In genomic region chr7:90194911-90195809, GRCh38 we compare ENCODE assay signal across 19 cellular contexts. TPM values are rescaled to one million over a fixed set of nuclear protein-coding genes. Genes with fewer than 3 reads are reported as not detected.
DNase-seq lines count a peak whose midpoint lies in the region; ATAC-seq and TF ChIP-seq lines count a peak whose summit lies in the region.
"Had no signal": no experiment of that assay in that cellular context is flagged by ENCODE, and none has a peak within 500 bp of the region (broad histone marks: within the 10 kb centered on the region; RNA-seq: fewer than 3 reads in every experiment).

No MANE protein-coding gene starts in this region.

- peaks cover 21% of the 10 kb centered on the region; the same call in 2 of the 3 replicates for H3K36me3 Mint-ChIP-seq in GM23338 (ENCODE audit: low read depth)
- H3K36me3 Mint-ChIP-seq in effector memory CD8-positive, alpha-beta T cell (ENCODE audit: insufficient read depth), result no peaks in the 10 kb centered on the region
- H3K36me3 Mint-ChIP-seq: CD4-positive, CD25-positive, alpha-beta regulatory T cell; IgD-negative memory B cell had no signal

- WGBS in liver, result 30% methylated on average over 10 of the region's 10 CpGs

- H3K4me2 ChIP-seq in GM23338, result no peak overlapping the region

- H3K79me2 ChIP-seq in GM23338 (replicated peaks; ENCODE audit: insufficient read depth), result no peaks in the 10 kb centered on the region

- H3K4me1 ChIP-seq in GM23338 (ENCODE audit: insufficient read depth), result no peaks in the 10 kb centered on the region
- H3K4me1 ChIP-seq in adipocyte (ENCODE audit: control insufficient read depth, insufficient read depth, low read length), result peaks cover 33% of the 10 kb centered on the region
- peaks cover 0 to 16% (median 5%) of the 10 kb centered on the region in 4 donors for H3K4me1 ChIP-seq in liver (ENCODE audit: control insufficient read depth in 4 of 4, insufficient read depth in 4 of 4, low read length in 3 of 4)
- H3K4me1 ChIP-seq in subcutaneous abdominal adipose tissue (ENCODE audit: control insufficient read depth in 5 of 5, insufficient read depth in 5 of 5, low read length in 5 of 5), result peaks cover 0 to 31% (median 14%) of the 10 kb centered on the region in 5 donors
- H3K4me1 ChIP-seq: BE2C had no signal

- H3K9me3 ChIP-seq in adipocyte (ENCODE audit: control insufficient read depth, low read length) (peaks cover 8% of the 10 kb centered on the region), liver (ENCODE audit: control insufficient read depth in 4 of 4, low read length in 3 of 4) (no peaks in the 10 kb centered on the region), subcutaneous abdominal adipose tissue (ENCODE audit: control insufficient read depth in 5 of 5, low read length in 5 of 5) (peaks cover 0 to 9% (median 4%) of the 10 kb centered on the region in 5 donors)
- H3K9me3 ChIP-seq: BE2C had no signal

- TF ChIP-seq CTCF in GM23338 (conservative IDR thresholded peaks at IDR 0.05; ENCODE audit: low read depth in 2 of 2) (no peak), liver (IDR thresholded peaks at IDR 0.05; ENCODE audit: low read depth, low read length, missing input control) (no peak)

- peak overlapping the region; percentile 78 for H3K9ac ChIP-seq in adipocyte (ENCODE audit: low read length)
- H3K9ac ChIP-seq in liver (ENCODE audit: low read depth in 1 of 2, low read length in 2 of 2), result peak overlapping the region; percentile 30 to 74
- peak overlapping the region in 4 of 5 donors; percentile 21 to 62 (median 52) for H3K9ac ChIP-seq in subcutaneous abdominal adipose tissue (ENCODE audit: low read length in 5 of 5)

- H3K4me3 ChIP-seq in GM23338 (no peak overlapping the region), adipocyte (ENCODE audit: low read length) (peak overlapping the region; percentile 47), liver (ENCODE audit: low read depth in 1 of 3, low read length in 3 of 3) (peak overlapping the region; percentile 55 to 70 (median 59)), subcutaneous abdominal adipose tissue (ENCODE audit: low read depth in 1 of 5, low read length in 5 of 5) (peak overlapping the region in 4 of 5 donors; percentile 6 to 46 (median 31))

- no peaks in the 10 kb centered on the region for H3K9me2 ChIP-seq in GM23338 (ENCODE audit: insufficient read depth)

- H3K36me3 ChIP-seq in GM23338 (ENCODE audit: insufficient read depth) (peaks cover 11% of the 10 kb centered on the region), adipocyte (ENCODE audit: control insufficient read depth, insufficient read depth, low read length, severe bottlenecking) (no peaks in the 10 kb centered on the region), liver (ENCODE audit: control insufficient read depth in 4 of 4, insufficient read depth in 3 of 4, low read depth in 1 of 4, low read length in 3 of 4) (no peaks in the 10 kb centered on the region), subcutaneous abdominal adipose tissue (ENCODE audit: control insufficient read depth in 5 of 5, insufficient read depth in 5 of 5, low read length in 5 of 5) (no peaks in the 10 kb centered on the region)
- H3K36me3 ChIP-seq: BE2C had no signal

- H3K27me3 ChIP-seq in GM23338 (ENCODE audit: insufficient read depth), result no peaks in the 10 kb centered on the region
- H3K27me3 ChIP-seq in adipocyte (replicated peaks; ENCODE audit: control insufficient read depth, insufficient read depth, low read length), result no peaks in the 10 kb centered on the region
- no peaks in the 10 kb centered on the region for H3K27me3 ChIP-seq in liver (ENCODE audit: control insufficient read depth in 4 of 4, insufficient read depth in 4 of 4, low read length in 3 of 4)
- H3K27me3 ChIP-seq in subcutaneous abdominal adipose tissue (ENCODE audit: control insufficient read depth in 5 of 5, insufficient read depth in 4 of 5, low read length in 5 of 5), result no peaks in the 10 kb centered on the region
- H3K27me3 ChIP-seq: BE2C had no signal

- peaks cover 2% of the 10 kb centered on the region for H3K27me3 Mint-ChIP-seq in GM23338 (ENCODE audit: insufficient read depth, low read depth, poor library complexity)
- H3K27me3 Mint-ChIP-seq in effector memory CD8-positive, alpha-beta T cell, result peaks cover 8 to 10% of the 10 kb centered on the region in 2 donors
- H3K27me3 Mint-ChIP-seq: CD4-positive, CD25-positive, alpha-beta regulatory T cell; IgD-negative memory B cell had no signal

- peak overlapping the region; percentile 14; the same call in 1 of the 2 replicates for H2AFZ ChIP-seq in GM23338

- ATAC-seq in GM23338, result no peak
- ATAC-seq in effector memory CD8-positive, alpha-beta T cell (replicated peaks), result no peak

- no peaks in the 10 kb centered on the region for H3K4me1 Mint-ChIP-seq in GM23338
- no peaks in the 10 kb centered on the region for H3K4me1 Mint-ChIP-seq in effector memory CD8-positive, alpha-beta T cell (ENCODE audit: low read depth in 2 of 2)
- H3K4me1 Mint-ChIP-seq: CD4-positive, CD25-positive, alpha-beta regulatory T cell; CD8-positive, alpha-beta memory T cell; H9 had no signal

- H3K9me3 Mint-ChIP-seq in GM23338, result peaks cover 41% of the 10 kb centered on the region
- H3K9me3 Mint-ChIP-seq in effector memory CD8-positive, alpha-beta T cell, result no peaks in the 10 kb centered on the region

- H3F3A ChIP-seq in GM23338 (replicated peaks; ENCODE audit: low read depth), result no peaks in the 10 kb centered on the region

- no peaks in the 10 kb centered on the region for H4K20me1 ChIP-seq in GM23338 (replicated peaks; ENCODE audit: insufficient read depth)

- H3K27ac ChIP-seq in GM23338 (ENCODE audit: low read depth) (no peak overlapping the region), liver (ENCODE audit: low read depth in 1 of 2, low read length in 2 of 2) (peak overlapping the region; percentile 72 to 91), subcutaneous abdominal adipose tissue (ENCODE audit: low read depth, low read length) (peak overlapping the region; percentile 92)

- no peak for DNase-seq in GM23338 (ENCODE audit: low spot score)
- no peak for DNase-seq in adipocyte (ENCODE audit: low read depth)
- no peak for DNase-seq in AG08395 (ENCODE audit: low spot score)
- DNase-seq in glomerular visceral epithelial cell (ENCODE audit: extremely low spot score), result no peak
- no peak for DNase-seq in effector memory CD8-positive, alpha-beta T cell
- DNase-seq: BE2C; C1 segment of cervical spinal cord; CD4-positive, CD25-positive, alpha-beta regulatory T cell; CD8-positive, alpha-beta memory T cell; COR-L47; DMS 273 treated with DMSO at 0.1 percent for 48 hours; DMS53; DND-41; EL; H9 had no signal

- no peak overlapping the region for H3K4me3 Mint-ChIP-seq in GM23338
- no peak overlapping the region for H3K4me3 Mint-ChIP-seq in effector memory CD8-positive, alpha-beta T cell
- H3K4me3 Mint-ChIP-seq: CD4-positive, CD25-positive, alpha-beta regulatory T cell; CD8-positive, alpha-beta memory T cell; H9; IgD-negative memory B cell had no signal

- no peak overlapping the region for H3K27ac Mint-ChIP-seq in GM23338
- H3K27ac Mint-ChIP-seq in effector memory CD8-positive, alpha-beta T cell, result no peak overlapping the region
- H3K27ac Mint-ChIP-seq: CD4-positive, CD25-positive, alpha-beta regulatory T cell; CD8-positive, alpha-beta memory T cell; H9; IgD-negative memory B cell had no signal

- TF ChIP-seq RAD21 in liver (IDR thresholded peaks at IDR 0.05), result peak in 1 of 2 donors; percentile 14

TF ChIP-seq in GM23338, 12 proteins besides CTCF, POLR2A, EP300 and RAD21 (continues in another document):
- TF ChIP-seq NANOG (IDR thresholded peaks at IDR 0.05; ENCODE audit: borderline replicate concordance) (no peak), JUNB (IDR thresholded peaks at IDR 0.05; ENCODE audit: unreplicated experiment) (no peak), ETS1 (IDR thresholded peaks at IDR 0.05) (no peak)

TF ChIP-seq in liver, 16 proteins besides CTCF, POLR2A, EP300 and RAD21 (continues in another document):
- TF ChIP-seq JUND (IDR thresholded peaks at IDR 0.05), result peak in 1 of 2 donors; percentile 25
- TF ChIP-seq RXRA (IDR thresholded peaks at IDR 0.05), result peak in 1 of 2 donors; percentile 14
- TF ChIP-seq MAX (IDR thresholded peaks at IDR 0.05), result no peak
- no peak for TF ChIP-seq HNF4G (IDR thresholded peaks at IDR 0.05)
- TF ChIP-seq ATF3 (IDR thresholded peaks at IDR 0.05), result no peak
- peak; percentile 43 for TF ChIP-seq YY1 (IDR thresholded peaks at IDR 0.05)
- no peak for TF ChIP-seq FOXA2 (IDR thresholded peaks at IDR 0.05)

RNA-seq across cellular contexts. Expression of gene STEAP2, which starts 16.4 kb away (rescaled TPM):
- total RNA-seq in GM23338 (2014; rRNA removed; shearing (Covaris generic)), result 20.9 and 22.0 TPM in 2 replicates
- 10.4 and 13.1 TPM in 2 replicates for polyA plus RNA-seq in GM23338 (2016; fragmentation: Nextera tagmentation; extraction: Ambion mirVana)
- 10 to 100 TPM in 1 of 2 donors, 1 to 10 TPM in 1; 8.0 to 25.9 TPM for total RNA-seq in liver
- polyA plus RNA-seq in liver, result 1 to 10 TPM; 1.2 to 2.3 TPM
- total RNA-seq: CD4-positive, CD25-positive, alpha-beta regulatory T cell; CD8-positive, alpha-beta memory T cell had no signal
- polyA plus RNA-seq: CD4-positive, CD25-positive, alpha-beta regulatory T cell; IgD-negative memory B cell had no signal

RNA-seq across cellular contexts. Expression of gene STEAP1, which starts 40.9 kb away (rescaled TPM):
- total RNA-seq in GM23338 (2014; rRNA removed; shearing (Covaris generic)), result 14.7 and 17.1 TPM in 2 replicates
- polyA plus RNA-seq in GM23338 (2016; fragmentation: Nextera tagmentation; extraction: Ambion mirVana), result 14.9 and 15.0 TPM in 2 replicates
- total RNA-seq in liver, result 10 to 100 TPM; 28.5 to 37.1 TPM
- 10 to 100 TPM; 20.0 to 30.8 TPM for polyA plus RNA-seq in liver
- total RNA-seq: CD4-positive, CD25-positive, alpha-beta regulatory T cell; CD8-positive, alpha-beta memory T cell; G401 had no signal
- polyA plus RNA-seq: CD4-positive, CD25-positive, alpha-beta regulatory T cell; CD8-positive, alpha-beta memory T cell; IgD-negative memory B cell had no signal

RNA-seq across cellular contexts. Expression of gene CFAP69, which starts 49.8 kb away (rescaled TPM):
- total RNA-seq in GM23338 (2014; rRNA removed; shearing (Covaris generic)), result 7.9 and 11.2 TPM in 2 replicates
- polyA plus RNA-seq in GM23338 (2016; fragmentation: Nextera tagmentation; extraction: Ambion mirVana) (3.1 and 4.9 TPM in 2 replicates), liver (1 to 10 TPM; 1.2 to 4.1 TPM)
- total RNA-seq in liver, result 10 to 100 TPM in 1 of 2 donors, 1 to 10 TPM in 1; 4.0 to 11.7 TPM
- total RNA-seq: CD4-positive, CD25-positive, alpha-beta regulatory T cell had no signal
- polyA plus RNA-seq: CD4-positive, CD25-positive, alpha-beta regulatory T cell; CD8-positive, alpha-beta memory T cell had no signal
